In the genomic region with DNA sequence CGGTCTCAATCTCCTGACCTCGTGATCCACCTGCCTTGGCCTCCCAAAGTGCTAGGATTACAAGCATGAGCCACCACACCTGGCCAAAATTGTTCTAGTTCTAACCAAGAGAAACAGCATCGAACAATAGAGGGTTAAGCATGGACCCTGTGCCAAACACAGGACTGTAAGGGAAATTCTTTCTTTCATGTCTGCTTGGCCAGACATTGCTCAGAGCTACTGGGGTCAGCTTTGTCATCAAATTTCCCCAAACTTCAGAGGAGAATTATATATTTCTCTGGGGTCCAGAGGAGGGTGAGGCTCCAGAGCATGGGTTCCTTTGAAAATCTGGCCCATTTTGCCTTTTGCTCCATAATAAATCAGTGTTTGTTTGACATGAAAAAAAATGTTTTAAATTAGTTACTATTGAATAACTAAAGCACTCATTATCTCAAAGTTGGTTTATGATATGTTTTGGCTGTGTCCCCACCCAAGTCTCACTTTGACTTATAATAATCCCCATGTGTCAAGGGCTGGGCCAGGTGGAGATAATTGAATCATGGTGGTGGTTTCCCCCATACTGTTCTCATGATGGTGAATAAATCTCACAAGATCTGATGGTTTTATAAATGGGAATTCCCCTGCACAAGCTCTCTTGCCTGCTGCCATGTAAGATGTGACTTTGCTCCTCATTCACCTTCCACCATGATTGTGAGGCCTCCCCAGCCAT, we compare ENCODE assay signal across 14 cellular contexts. TPM values are rescaled to one million over a fixed set of nuclear protein-coding genes. Genes with fewer than 3 reads are reported as not detected.
"Had no signal": no experiment of that assay in that cellular context is flagged by ENCODE, and none has a peak within 500 bp of the region (broad histone marks: within the 10 kb centered on the region; RNA-seq: fewer than 3 reads in every experiment).

No MANE protein-coding gene starts in this region.

RNA-seq across cellular contexts. Expression of a gene that starts 29.2 kb away (rescaled TPM):
- total RNA-seq: activated CD8-positive, alpha-beta T cell treated with anti-CD3 and anti-CD28 coated beads, Interleukin-2, amount 10 ng/mL, durations not matched to agents 7 days and 5 days; activated T-helper 1 cell treated with anti-CD3 and anti-CD28 coated beads, Interleukin-12 subunit alpha, Interleukin-12 subunit beta, Interleukin-2, Interleukin-4 antibody, amounts not matched to agents 30 ng/mL and 10 ng/mL and 1 ng/mL, durations not matched to agents 14 hours and 24 hours and 36 hours had no signal

RNA-seq across cellular contexts. Expression of a gene that starts 34.9 kb away (rescaled TPM):
- total RNA-seq: activated B cell treated with CpG ODN at 0.5 μM for 24 hours; activated CD4-positive, alpha-beta T cell treated with anti-CD3 and anti-CD28 coated beads, Interleukin-2, amount 10 ng/mL, durations not matched to agents 7 days and 5 days; activated CD8-positive, alpha-beta memory T cell treated with anti-CD3 and anti-CD28 coated beads, Interleukin-2, amount 10 ng/mL, durations not matched to agents 7 days and 5 days; activated CD8-positive, alpha-beta T cell treated with anti-CD3 and anti-CD28 coated beads, Interleukin-2, amount 10 ng/mL, durations not matched to agents 7 days and 5 days; activated naive CD8-positive, alpha-beta T cell treated with anti-CD3 and anti-CD28 coated beads for 36 hours; activated T-helper 1 cell treated with anti-CD3 and anti-CD28 coated beads, Interleukin-12 subunit alpha, Interleukin-12 subunit beta, Interleukin-2, Interleukin-4 antibody, amounts not matched to agents 30 ng/mL and 10 ng/mL and 1 ng/mL, durations not matched to agents 14 hours and 24 hours and 36 hours; activated T-helper 2 cell treated with anti-CD3 and anti-CD28 coated beads, Interferon-gamma antibody, Interleukin-2, Interleukin-4, amounts not matched to agents 10 μg/mL and 5 μg/mL and 100 μg/mL, durations not matched to agents 14 hours and 24 hours and 36 hours; adrenal gland; aorta; body of pancreas; cardiac septum; cerebellum had no signal

RNA-seq across cellular contexts. Expression of a gene that starts 51.2 kb away (rescaled TPM):
- total RNA-seq: activated B cell treated with CpG ODN at 0.5 μM for 24 hours; activated CD4-positive, alpha-beta T cell treated with anti-CD3 and anti-CD28 coated beads, Interleukin-2, amount 10 ng/mL, durations not matched to agents 7 days and 5 days; activated CD8-positive, alpha-beta memory T cell treated with anti-CD3 and anti-CD28 coated beads, Interleukin-2, amount 10 ng/mL, durations not matched to agents 7 days and 5 days; activated CD8-positive, alpha-beta T cell treated with anti-CD3 and anti-CD28 coated beads, Interleukin-2, amount 10 ng/mL, durations not matched to agents 7 days and 5 days; activated naive CD8-positive, alpha-beta T cell treated with anti-CD3 and anti-CD28 coated beads for 36 hours; activated T-helper 1 cell treated with anti-CD3 and anti-CD28 coated beads, Interleukin-12 subunit alpha, Interleukin-12 subunit beta, Interleukin-2, Interleukin-4 antibody, amounts not matched to agents 30 ng/mL and 10 ng/mL and 1 ng/mL, durations not matched to agents 14 hours and 24 hours and 36 hours; activated T-helper 2 cell treated with anti-CD3 and anti-CD28 coated beads, Interferon-gamma antibody, Interleukin-2, Interleukin-4, amounts not matched to agents 10 μg/mL and 5 μg/mL and 100 μg/mL, durations not matched to agents 14 hours and 24 hours and 36 hours; adrenal gland; aorta; astrocyte; body of pancreas; breast epithelium; cardiac septum; cerebellum had no signal

RNA-seq across cellular contexts. Expression of a gene that starts 58.3 kb away (rescaled TPM):
- total RNA-seq: activated CD4-positive, alpha-beta T cell treated with anti-CD3 and anti-CD28 coated beads, Interleukin-2, amount 10 ng/mL, durations not matched to agents 7 days and 5 days; activated CD8-positive, alpha-beta memory T cell treated with anti-CD3 and anti-CD28 coated beads, Interleukin-2, amount 10 ng/mL, durations not matched to agents 7 days and 5 days; activated CD8-positive, alpha-beta T cell treated with anti-CD3 and anti-CD28 coated beads, Interleukin-2, amount 10 ng/mL, durations not matched to agents 7 days and 5 days; activated naive CD8-positive, alpha-beta T cell treated with anti-CD3 and anti-CD28 coated beads for 36 hours; activated T-helper 1 cell treated with anti-CD3 and anti-CD28 coated beads, Interleukin-12 subunit alpha, Interleukin-12 subunit beta, Interleukin-2, Interleukin-4 antibody, amounts not matched to agents 30 ng/mL and 10 ng/mL and 1 ng/mL, durations not matched to agents 14 hours and 24 hours and 36 hours; activated T-helper 2 cell treated with anti-CD3 and anti-CD28 coated beads, Interferon-gamma antibody, Interleukin-2, Interleukin-4, amounts not matched to agents 10 μg/mL and 5 μg/mL and 100 μg/mL, durations not matched to agents 14 hours and 24 hours and 36 hours; adrenal gland; aorta; astrocyte; body of pancreas; breast epithelium; cardiac septum; cerebellum had no signal
